In genomic region chr14:45261209-45261608, GRCh38 we compare ENCODE assay signal across 19 cellular contexts. TPM values are rescaled to one million over a fixed set of nuclear protein-coding genes. Genes with fewer than 3 reads are reported as not detected.
DNase-seq lines count a peak whose midpoint lies in the region; ATAC-seq and TF ChIP-seq lines count a peak whose summit lies in the region.
"Had no signal": no experiment of that assay in that cellular context is flagged by ENCODE, and none has a peak within 500 bp of the region (broad histone marks: within the 10 kb centered on the region; RNA-seq: fewer than 3 reads in every experiment).

No MANE protein-coding gene starts in this region.

- no peak for TF ChIP-seq CTCF in HFFc6 (IDR thresholded peaks at IDR 0.05)
- no peak for TF ChIP-seq CTCF in fibroblast of villous mesenchyme (IDR thresholded peaks at IDR 0.05; ENCODE audit: insufficient read depth, low read depth, low read length)

- H3K4me3 ChIP-seq in fibroblast of villous mesenchyme (ENCODE audit: low read depth, low read length): no peak overlapping the region
- H3K4me3 ChIP-seq: A549, GM23338 had no signal

- no peak overlapping the region for H3K4me3 Mint-ChIP-seq in HFFc6
- H3K4me3 Mint-ChIP-seq in activated naive CD4-positive, alpha-beta T cell treated with anti-CD3 and anti-CD28 coated beads, Interleukin-2, amount 10 ng/mL, durations not matched to agents 7 days and 5 days: no peak overlapping the region
- H3K4me3 Mint-ChIP-seq: CD4-positive, alpha-beta memory T cell; GM23338; H9 had no signal

- ATAC-seq in HG02885 (IDR thresholded peaks at IDR 0.05; ENCODE audit: poor library complexity, unreplicated experiment): no peak
- ATAC-seq: A549, GM23338, HCT116 had no signal

- peak; percentile 51 for DNase-seq in EH (ENCODE audit: low read depth)
- DNase-seq in HFFc6: peak; percentile 12
- DNase-seq in fibroblast of villous mesenchyme (ENCODE audit: low read depth): peak; percentile 33
- no peak for DNase-seq in activated naive CD4-positive, alpha-beta T cell treated with anti-CD3 and anti-CD28 coated beads, Interleukin-2, amount 10 ng/mL, durations not matched to agents 7 days and 5 days
- no peak for DNase-seq in HPDE6-E6E7 (ENCODE audit: extremely low spot score)
- DNase-seq: 8988T; ACHN; C1 segment of cervical spinal cord; Calu3; CD4-positive, alpha-beta memory T cell; COR-L47; DMS53; DMS79 treated with DMSO at 0.1 percent for 48 hours; GF-D8; H9 had no signal

- peaks cover 7% of the 10 kb centered on the region for H3K4me1 Mint-ChIP-seq in HFFc6 (ENCODE audit: low read depth)
- no peaks in the 10 kb centered on the region for H3K4me1 Mint-ChIP-seq in activated naive CD4-positive, alpha-beta T cell treated with anti-CD3 and anti-CD28 coated beads, Interleukin-2, amount 10 ng/mL, durations not matched to agents 7 days and 5 days
- H3K4me1 Mint-ChIP-seq: CD4-positive, alpha-beta memory T cell; GM23338 had no signal

- peaks cover 1% of the 10 kb centered on the region; the same call in 1 of the 2 replicates for H3K27me3 Mint-ChIP-seq in HFFc6 (ENCODE audit: insufficient read depth)
- H3K27me3 Mint-ChIP-seq in activated naive CD4-positive, alpha-beta T cell treated with anti-CD3 and anti-CD28 coated beads, Interleukin-2, amount 10 ng/mL, durations not matched to agents 7 days and 5 days: peaks cover 36% of the 10 kb centered on the region

- H3K36me3 Mint-ChIP-seq in HFFc6 (ENCODE audit: low read depth): peaks cover 11% of the 10 kb centered on the region; the same call in 1 of the 2 replicates
- peaks cover 13% of the 10 kb centered on the region for H3K36me3 Mint-ChIP-seq in activated naive CD4-positive, alpha-beta T cell treated with anti-CD3 and anti-CD28 coated beads, Interleukin-2, amount 10 ng/mL, durations not matched to agents 7 days and 5 days

- CTCF ChIA-PET in activated naive CD4-positive, alpha-beta T cell treated with anti-CD3 and anti-CD28 coated beads, Interleukin-2, amount 10 ng/mL, durations not matched to agents 7 days and 5 days (lab: Charles Lee): no interaction called here

- peaks cover 18% of the 10 kb centered on the region for H3K9me3 Mint-ChIP-seq in HFFc6
- peaks cover 28% of the 10 kb centered on the region for H3K9me3 Mint-ChIP-seq in activated naive CD4-positive, alpha-beta T cell treated with anti-CD3 and anti-CD28 coated beads, Interleukin-2, amount 10 ng/mL, durations not matched to agents 7 days and 5 days

- H3K27ac Mint-ChIP-seq in HFFc6: no peak overlapping the region
- H3K27ac Mint-ChIP-seq in activated naive CD4-positive, alpha-beta T cell treated with anti-CD3 and anti-CD28 coated beads, Interleukin-2, amount 10 ng/mL, durations not matched to agents 7 days and 5 days: no peak overlapping the region
- H3K27ac Mint-ChIP-seq: GM23338, H9 had no signal

RNA-seq across cellular contexts. Expression of gene MIS18BP1, which starts 8.2 kb away (rescaled TPM):
- total RNA-seq in HFFc6 (2021; fragmentation: NEBNext Ultra II Directional; extraction: Animal tissue kit (Norgen Biotek cat#: 25700)): 10 to 100 TPM; 12.0 to 19.2 (median 18.2) TPM
- total RNA-seq in fibroblast of villous mesenchyme: 30.3 and 40.6 TPM in 2 replicates

Comparison
In these comparisons a context has a peak if more than half of its experiments do, and no peak if none do; other contexts are left out.
1. DNase-seq: peak in EH (single experiment), HFFc6 (single experiment) and fibroblast of villous mesenchyme (single experiment); none in activated naive CD4-positive, alpha-beta T cell treated with anti-CD3 and anti-CD28 coated beads, Interleukin-2, amount 10 ng/mL, durations not matched to agents 7 days and 5 days (single experiment) and HPDE6-E6E7 (single experiment).